Comparison of ENCODE assay signal across 16 cellular contexts in the genomic region with DNA sequence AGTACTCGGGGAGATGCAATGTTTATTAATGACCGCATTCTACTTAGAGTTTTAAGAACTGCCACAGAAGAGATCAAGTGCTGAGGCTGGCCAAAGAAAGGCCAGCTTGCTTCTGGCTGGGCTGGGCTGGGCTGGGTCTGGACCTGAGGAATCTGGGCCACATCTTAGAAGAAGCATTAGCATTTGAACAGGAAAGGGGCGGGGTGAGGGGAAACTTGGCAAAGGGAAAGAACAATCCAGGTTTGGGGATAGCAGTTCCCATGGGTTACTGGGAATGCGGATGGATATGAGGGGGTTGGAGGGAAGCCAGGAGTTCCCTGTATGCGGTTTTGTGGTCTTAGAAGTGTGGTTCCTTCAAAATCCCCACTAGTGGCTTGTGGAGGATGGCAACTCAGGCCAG.
DNase-seq lines count a peak whose midpoint lies in the region; ATAC-seq and TF ChIP-seq lines count a peak whose summit lies in the region.
"Had no signal": no experiment of that assay in that cellular context is flagged by ENCODE, and none has a peak within 500 bp of the region (broad histone marks: within the 10 kb centered on the region; RNA-seq: fewer than 3 reads in every experiment).

No MANE protein-coding gene starts in this region.

- ATAC-seq in HG03432 (IDR thresholded peaks at IDR 0.05; ENCODE audit: unreplicated experiment) (no peak), GM21717 (IDR thresholded peaks at IDR 0.05; ENCODE audit: unreplicated experiment) (no peak)

- DNase-seq in LoVo (ENCODE audit: low spot score) (peak; percentile 2), cardiac fibroblast (ENCODE audit: low read depth in 2 of 2) (peak; percentile 8 to 62), kidney tubule cell (ENCODE audit: low spot score) (peak; percentile 38), NAMALWA (ENCODE audit: low spot score) (no peak), cerebellar nuclear complex (lab: John Stamatoyannopoulos, UW) (no peak)
- DNase-seq: activated effector memory CD4-positive, alpha-beta T cell treated with Interleukin-2 at 50 U/mL for 16 hours; brain microvascular endothelial cell; hippocampal formation; KG1; NCI-H1694; occipital lobe; SIG-M5 had no signal

- H3K27ac ChIP-seq in C4-2B: peak overlapping the region; percentile 68
- H3K27ac ChIP-seq: brain microvascular endothelial cell, thyroid gland had no signal

- no peak overlapping the region for H3K4me3 ChIP-seq in cardiac fibroblast (replicated peaks in 1 of 2; ENCODE audit: low read depth in 2 of 2, low read length in 2 of 2)
- H3K4me3 ChIP-seq: thyroid gland had no signal

- TF ChIP-seq CTCF in C4-2B (conservative IDR thresholded peaks at IDR 0.05): no peak
- TF ChIP-seq CTCF in cardiac fibroblast (IDR thresholded peaks at IDR 0.05; ENCODE audit: low read depth, low read length): no peak

Comparison
In these comparisons a context has a peak if more than half of its experiments do, and no peak if none do; other contexts are left out.
1. DNase-seq: peak in LoVo (single experiment), cardiac fibroblast (2 of 2) and kidney tubule cell (single experiment); none in NAMALWA (single experiment) and cerebellar nuclear complex (0 of 2).